7 cellular contexts compared by ENCODE assay signal in the genomic region with DNA sequence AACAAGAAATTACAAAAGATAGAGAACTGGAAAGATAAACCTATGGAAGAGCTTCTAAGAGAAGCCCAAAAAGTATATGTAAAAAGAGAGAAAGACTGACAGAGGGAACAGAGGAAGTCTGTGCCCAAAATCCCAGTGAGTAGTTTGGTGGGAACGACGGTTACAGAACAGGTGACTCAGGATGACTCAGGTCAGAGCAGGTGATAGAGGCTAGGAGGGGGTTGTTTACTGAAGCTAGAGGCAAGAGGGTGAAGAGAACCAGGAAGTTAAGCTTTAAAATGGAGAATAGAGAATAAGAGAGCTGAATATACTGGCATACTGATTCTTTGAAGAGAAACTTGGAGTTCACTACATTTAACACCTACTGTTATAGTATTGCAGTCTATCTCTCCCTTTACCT.
DNase-seq lines count a peak whose midpoint lies in the region; ATAC-seq, FAIRE-seq and TF ChIP-seq lines count a peak whose summit lies in the region.
"Not testable (repeated sequence)": the region's sequence is repeated elsewhere in the genome, so short reads cannot be mapped to it uniquely, and the experiment has no call there.

No MANE protein-coding gene starts in this region.

- 0% methylated on average over 2 of the region's 2 CpGs for WGBS in K562 (ENCODE audit: insufficient coverage, low coverage, missing lambda C conversion rate)

- TF ChIP-seq POLR2A in K562 (conservative IDR thresholded peaks at IDR 0.05) = not testable (repeated sequence)

- not testable (repeated sequence) for TF ChIP-seq CTCF in K562 (IDR thresholded peaks at IDR 0.05 in 2 of 3, conservative IDR thresholded peaks at IDR 0.05 in 1 of 3; ENCODE audit: insufficient read depth in 2 of 3, low read depth in 1 of 3, low read length in 3 of 3); left ventricle myocardium inferior (IDR thresholded peaks at IDR 0.05; ENCODE audit: borderline replicate concordance); neutrophil (IDR thresholded peaks at IDR 0.05)

- H3K9ac ChIP-seq in K562 (ENCODE audit: insufficient read depth in 1 of 2, low read depth in 2 of 2, low read length in 2 of 2) = not testable (repeated sequence)

- TF ChIP-seq EP300 in K562 (IDR thresholded peaks at IDR 0.05; ENCODE audit: low read length) = peak; percentile 85

- H3K9me1 ChIP-seq in K562 (ENCODE audit: control insufficient read depth, insufficient read depth, low read length) = not testable (repeated sequence)

- not testable (repeated sequence) for H2AFZ ChIP-seq in K562 (ENCODE audit: low read depth, low read length)

- H3K27ac ChIP-seq in K562 (ENCODE audit: extremely low read depth, low read depth, low read length) = not testable (repeated sequence)
- H3K27ac ChIP-seq in left ventricle myocardium inferior (replicated peaks) (peak overlapping the region; percentile 23), neutrophil (peak overlapping the region; percentile 83)

- H3K36me3 ChIP-seq in K562 (ENCODE audit: control insufficient read depth, insufficient read depth, low read length); left ventricle myocardium inferior; neutrophil: not testable (repeated sequence)

- H3K4me2 ChIP-seq in K562 (ENCODE audit: insufficient read depth, low read length) = not testable (repeated sequence)

- DNase-seq in ELR (ENCODE audit: low read depth) (peak; percentile 74), LoVo (ENCODE audit: low spot score) (peak; percentile 83), NCI-H345 (lab: John Stamatoyannopoulos, UW) (peak; percentile 4), RPMI7951 (ENCODE audit: low read depth) (peak; percentile 9), K562 (ENCODE audit: extremely low read depth in 1 of 4, low spot score in 3 of 4) (peak in 1 of 4 experiments; percentile 50)
- DNase-seq in left ventricle myocardium inferior = not testable (repeated sequence)

- not testable (repeated sequence) for BruUV-seq in K562 (replicated peaks; lab: Mats Ljungman, UMichigan)

- CTCF ChIA-PET in K562 (lab: Yijun Ruan, JAX; ENCODE audit: low intra/inter-chr PET ratio) = interaction anchor here (0.6 kb wide), 2 partner anchors 155 to 1022 kb away, joined by 3 to 4 read pairs; no protein-coding TSS in a partner anchor

- H3K4me1 ChIP-seq in K562 (replicated peaks in 1 of 2; ENCODE audit: control insufficient read depth in 2 of 2, insufficient read depth in 2 of 2, low read length in 2 of 2) = not testable (repeated sequence)
- H3K4me1 ChIP-seq in left ventricle myocardium inferior (peaks cover 82% of the 10 kb centered on the region), neutrophil (ENCODE audit: control insufficient read depth in 1 of 2, insufficient read depth in 1 of 2, low read depth in 1 of 2, low read length in 1 of 2) (peaks cover 52 to 95% of the 10 kb centered on the region in 2 experiments)

- not testable (repeated sequence) for H3K9me3 ChIP-seq in K562 (replicated peaks; ENCODE audit: control insufficient read depth, insufficient read depth, low read depth, low read length); left ventricle myocardium inferior (replicated peaks); neutrophil

- H3K27me3 ChIP-seq in K562 (ENCODE audit: control insufficient read depth in 2 of 2, insufficient read depth in 2 of 2, low read length in 2 of 2); left ventricle myocardium inferior (ENCODE audit: low read depth); neutrophil: not testable (repeated sequence)

- not testable (repeated sequence) for H3K4me3 ChIP-seq in K562
- peak overlapping the region; percentile 15 for H3K4me3 ChIP-seq in left ventricle myocardium inferior
- H3K4me3 ChIP-seq in neutrophil (ENCODE audit: low read depth in 1 of 2, low read length in 1 of 2) = peak overlapping the region; percentile 40 to 61

- H3K79me2 ChIP-seq in K562 (ENCODE audit: control insufficient read depth, insufficient read depth, low read length) = not testable (repeated sequence)

- not testable (repeated sequence) for TF ChIP-seq RAD21 in K562 (CRISPR knock-in tag; conservative IDR thresholded peaks at IDR 0.05 in 1 of 2, IDR thresholded peaks at IDR 0.05 in 1 of 2)

- H4K20me1 ChIP-seq in K562 (replicated peaks; ENCODE audit: control insufficient read depth, insufficient read depth, low read length) = not testable (repeated sequence)

- peak; percentile 72 for ATAC-seq in K562

- not testable (repeated sequence) for FAIRE-seq in K562 (lab: Jason Lieb, UNC)

- POLR2A ChIA-PET in K562 (lab: Yijun Ruan, JAX) = interaction anchor here (0.6 to 0.7 kb wide), 2 partner anchors 33 to 136 kb away, joined by 3 read pairs; no protein-coding TSS in a partner anchor

- intact Hi-C loops in K562 (cut with micrococcal nuclease); left ventricle myocardium inferior (cut with micrococcal nuclease): not testable (repeated sequence)

- in situ Hi-C loops in K562 (cut with MboI) = loop anchor here (25.0 kb wide), 1 partner anchor 229 kb away; the partner anchor contains the start of gene SYT2

TF ChIP-seq in K562, 482 proteins besides CTCF, POLR2A, EP300 and RAD21 (continues in another document):
- TF ChIP-seq EHMT2 (IDR thresholded peaks at IDR 0.05) (0 out of 2 replicates have a peak, but pooled peaks have one; percentile 27), BACH1 (tag; IDR thresholded peaks at IDR 0.05) (peak; percentile 70; the same call in 1 of the 2 replicates), JUND (IDR thresholded peaks at IDR 0.05; ENCODE audit: borderline replicate concordance, low read depth, low read length) (peak; percentile 90), JUND (tag; IDR thresholded peaks at IDR 0.05; ENCODE audit: borderline replicate concordance, low read depth, low read length) (peak; percentile 83; the same call in 2 of the 3 replicates)
